9 cellular contexts compared by ENCODE assay signal in the genomic region with DNA sequence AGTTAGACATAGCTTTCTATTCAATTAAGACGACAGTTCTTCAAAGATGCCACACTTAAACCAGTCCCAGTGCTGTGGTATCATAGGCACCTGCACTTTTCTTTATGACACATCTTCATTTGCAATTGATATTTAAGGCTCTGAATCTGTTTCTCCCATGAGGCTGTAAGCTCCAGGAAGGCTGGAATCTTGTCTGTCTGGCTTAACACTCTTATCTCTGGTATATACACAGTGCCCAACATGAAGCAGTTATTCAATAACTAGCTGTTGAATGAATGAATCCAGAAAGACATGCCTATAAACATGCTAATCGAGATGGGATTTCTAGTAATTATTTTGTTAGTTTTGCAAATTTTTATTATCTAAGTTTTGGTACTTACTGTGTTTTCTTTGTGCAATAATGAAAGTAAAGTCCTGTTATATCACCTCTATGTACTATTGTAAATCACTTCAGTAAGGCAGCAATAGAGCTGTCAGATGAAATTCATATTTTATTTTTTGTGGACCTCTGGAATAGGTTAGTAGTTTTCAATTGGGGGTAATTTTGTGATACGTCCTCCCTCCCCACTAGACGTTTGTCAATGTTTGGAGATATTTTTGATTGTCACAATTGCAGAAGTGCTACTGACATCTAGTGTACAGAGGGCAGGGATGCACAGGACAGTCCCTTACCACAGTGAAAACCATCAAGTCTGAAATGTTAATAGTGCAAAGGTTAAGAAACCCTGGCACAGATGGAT. TPM values are rescaled to one million over a fixed set of nuclear protein-coding genes. Genes with fewer than 3 reads are reported as not detected.
A peak's percentile ranks its signal among the peaks of the same experiment; 100 is the strongest.
DNase-seq lines count a peak whose midpoint lies in the region; ATAC-seq and TF ChIP-seq lines count a peak whose summit lies in the region.
"Had no signal": no experiment of that assay in that cellular context is flagged by ENCODE, and none has a peak within 500 bp of the region (broad histone marks: within the 10 kb centered on the region; RNA-seq: fewer than 3 reads in every experiment).

No MANE protein-coding gene starts in this region.

- no peak overlapping the region for H3K4me3 Mint-ChIP-seq in activated naive CD4-positive, alpha-beta T cell treated with anti-CD3 and anti-CD28 coated beads for 36 hours
- H3K4me3 Mint-ChIP-seq in activated naive CD8-positive, alpha-beta T cell treated with anti-CD3 and anti-CD28 coated beads, Interleukin-2, amount 50 U/mL, for 24 hours, result no peak overlapping the region
- H3K4me3 Mint-ChIP-seq: T-helper 1 cell treated with Interleukin-12 subunit alpha and Interleukin-12 subunit beta and Interleukin-4 antibody, amounts not matched to agents 30 μg/mL and 1 μg/mL, for 36 hours had no signal

- no peak overlapping the region for H3K4me3 ChIP-seq in upper lobe of right lung

- peaks cover 9% of the 10 kb centered on the region for H3K27me3 Mint-ChIP-seq in activated naive CD4-positive, alpha-beta T cell treated with anti-CD3 and anti-CD28 coated beads for 36 hours (ENCODE audit: low read depth)
- H3K27me3 Mint-ChIP-seq in activated naive CD8-positive, alpha-beta T cell treated with anti-CD3 and anti-CD28 coated beads, Interleukin-2, amount 50 U/mL, for 24 hours, result peaks cover 10% of the 10 kb centered on the region

- no peak overlapping the region for H3K27ac ChIP-seq in foreskin keratinocyte
- no peak overlapping the region for H3K27ac ChIP-seq in upper lobe of right lung

- CTCF ChIA-PET in activated naive CD4-positive, alpha-beta T cell treated with anti-CD3 and anti-CD28 coated beads for 36 hours (lab: Charles Lee), result interaction anchor here (1.9 to 2.1 kb wide), 2 partner anchors 11 to 115 kb away, joined by 6 to 7 read pairs; no protein-coding TSS in a partner anchor

- TF ChIP-seq CTCF in foreskin keratinocyte (conservative IDR thresholded peaks at IDR 0.05) (peak; percentile 71), upper lobe of right lung (IDR thresholded peaks at IDR 0.05) (peak; percentile 49)

- peak; percentile 59 for ATAC-seq in GM18519 (IDR thresholded peaks at IDR 0.05; ENCODE audit: low FRiP score, unreplicated experiment)
- peak; percentile 56 for ATAC-seq in HG02870 (IDR thresholded peaks at IDR 0.05; ENCODE audit: unreplicated experiment)
- ATAC-seq in foreskin keratinocyte, result peak; percentile 61
- peak; percentile 81 for ATAC-seq in upper lobe of right lung
- no peak for ATAC-seq in activated naive CD8-positive, alpha-beta T cell treated with anti-CD3 and anti-CD28 coated beads, Interleukin-2, amount 50 U/mL, for 24 hours

- H3K27ac Mint-ChIP-seq in activated naive CD4-positive, alpha-beta T cell treated with anti-CD3 and anti-CD28 coated beads for 36 hours, result no peak overlapping the region
- H3K27ac Mint-ChIP-seq in activated naive CD8-positive, alpha-beta T cell treated with anti-CD3 and anti-CD28 coated beads, Interleukin-2, amount 50 U/mL, for 24 hours, result no peak overlapping the region
- H3K27ac Mint-ChIP-seq: T-helper 1 cell treated with Interleukin-12 subunit alpha and Interleukin-12 subunit beta and Interleukin-4 antibody, amounts not matched to agents 30 μg/mL and 1 μg/mL, for 36 hours had no signal

- no peaks in the 10 kb centered on the region for H3K36me3 Mint-ChIP-seq in activated naive CD4-positive, alpha-beta T cell treated with anti-CD3 and anti-CD28 coated beads for 36 hours (ENCODE audit: low read depth)
- no peaks in the 10 kb centered on the region for H3K36me3 Mint-ChIP-seq in activated naive CD8-positive, alpha-beta T cell treated with anti-CD3 and anti-CD28 coated beads, Interleukin-2, amount 50 U/mL, for 24 hours (ENCODE audit: low read depth)

- intact Hi-C loops in upper lobe of right lung (cut with DNase I), result no loop called here
- intact Hi-C loops in activated naive CD4-positive, alpha-beta T cell treated with anti-CD3 and anti-CD28 coated beads for 36 hours (cut with micrococcal nuclease), result loop anchor here (1.0 to 5.0 kb wide), 2 partner anchors 115 to 561 kb away; no protein-coding TSS in a partner anchor

- no peaks in the 10 kb centered on the region for H3K36me3 ChIP-seq in upper lobe of right lung

- H3K4me1 ChIP-seq in foreskin keratinocyte (no peaks in the 10 kb centered on the region), upper lobe of right lung (no peaks in the 10 kb centered on the region)

- no peaks in the 10 kb centered on the region for H3K9me3 Mint-ChIP-seq in activated naive CD4-positive, alpha-beta T cell treated with anti-CD3 and anti-CD28 coated beads for 36 hours
- no peaks in the 10 kb centered on the region for H3K9me3 Mint-ChIP-seq in activated naive CD8-positive, alpha-beta T cell treated with anti-CD3 and anti-CD28 coated beads, Interleukin-2, amount 50 U/mL, for 24 hours
- H3K9me3 Mint-ChIP-seq: T-helper 1 cell treated with Interleukin-12 subunit alpha and Interleukin-12 subunit beta and Interleukin-4 antibody, amounts not matched to agents 30 μg/mL and 1 μg/mL, for 36 hours had no signal

- H3K27me3 ChIP-seq in foreskin keratinocyte (peaks cover 8% of the 10 kb centered on the region), upper lobe of right lung (no peaks in the 10 kb centered on the region)

- no peaks in the 10 kb centered on the region for H3K4me1 Mint-ChIP-seq in activated naive CD4-positive, alpha-beta T cell treated with anti-CD3 and anti-CD28 coated beads for 36 hours (ENCODE audit: low read depth)
- no peaks in the 10 kb centered on the region for H3K4me1 Mint-ChIP-seq in activated naive CD8-positive, alpha-beta T cell treated with anti-CD3 and anti-CD28 coated beads, Interleukin-2, amount 50 U/mL, for 24 hours

- no peaks in the 10 kb centered on the region for H3K9me3 ChIP-seq in upper lobe of right lung

- DNase-seq in OCI-M1 (lab: John Stamatoyannopoulos, UW) (peak; percentile 66), foreskin keratinocyte (peak in 1 of 2 donors; percentile 25), upper lobe of right lung (no peak)
- no peak for DNase-seq in activated naive CD4-positive, alpha-beta T cell treated with anti-CD3 and anti-CD28 coated beads for 36 hours
- DNase-seq in stimulated activated naive CD4-positive, alpha-beta T cell treated with Interleukin-2 at 50 U/mL for 16 hours (lab: John Stamatoyannopoulos, UW), result no peak
- DNase-seq in activated naive CD8-positive, alpha-beta T cell treated with anti-CD3 and anti-CD28 coated beads, Interleukin-2, amount 50 U/mL, for 24 hours, result no peak

RNA-seq across cellular contexts. Expression of a gene that starts 51.3 kb away (rescaled TPM):
- total RNA-seq in foreskin keratinocyte (0.03 and 0.04 TPM in 2 replicates), upper lobe of right lung (53.9 TPM)
- 0.01 and 0.03 TPM in 2 replicates for polyA plus RNA-seq in foreskin keratinocyte
- not detected for total RNA-seq in activated naive CD4-positive, alpha-beta T cell treated with anti-CD3 and anti-CD28 coated beads for 36 hours

Comparison
In these comparisons a context has a peak if more than half of its experiments do, and no peak if none do; other contexts are left out.
1. RNA of a gene that starts 51.3 kb away (total RNA-seq): 53.9 TPM in upper lobe of right lung (single experiment); 0.03 to 0.04 TPM in foreskin keratinocyte and not detected in activated naive CD4-positive, alpha-beta T cell treated with anti-CD3 and anti-CD28 coated beads for 36 hours; every median in the first group is over 10 times any median in the second.